8 cellular contexts compared by ENCODE assay signal in the genomic region with DNA sequence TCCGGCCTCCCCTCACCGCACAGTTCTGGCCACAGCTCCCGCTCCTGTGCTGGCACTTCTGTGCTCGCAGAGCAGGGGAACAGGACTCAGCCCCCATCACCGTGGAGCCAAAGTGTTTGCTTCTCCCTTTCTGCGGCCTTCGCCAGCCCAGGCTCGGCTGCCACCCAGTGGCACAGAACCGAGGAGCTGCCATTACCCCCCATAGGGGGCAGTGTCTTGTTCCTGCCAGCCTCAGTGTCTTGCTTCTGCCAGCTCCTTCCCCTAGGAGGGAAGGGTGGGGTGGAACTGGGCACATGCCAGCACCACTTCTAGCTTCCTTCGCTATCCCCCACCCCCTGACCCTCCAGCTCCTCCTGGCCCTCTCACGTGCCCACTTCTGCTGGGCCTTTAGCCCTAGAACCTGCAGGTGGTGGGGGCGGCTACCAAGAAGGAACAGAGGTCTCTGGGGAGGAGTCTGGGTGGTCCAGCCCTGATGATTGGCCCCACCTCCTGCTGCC. TPM values are rescaled to one million over a fixed set of nuclear protein-coding genes. Genes with fewer than 3 reads are reported as not detected.
A peak's percentile ranks its signal among the peaks of the same experiment; 100 is the strongest.
DNase-seq lines count a peak whose midpoint lies in the region; ATAC-seq and TF ChIP-seq lines count a peak whose summit lies in the region.

No MANE protein-coding gene starts in this region.

- no peak for TF ChIP-seq EP300 in upper lobe of left lung (IDR thresholded peaks at IDR 0.05)

- H3K4me1 ChIP-seq in left lung (peaks cover 7 to 50% of the 10 kb centered on the region in 2 donors), upper lobe of left lung (peaks cover 21 to 47% (median 24%) of the 10 kb centered on the region in 4 donors)

- DNase-seq in activated CD4-positive, alpha-beta T cell treated with anti-CD3 and anti-CD28 coated beads for 48 hours, result peak; percentile 43
- DNase-seq in activated CD4-positive, alpha-beta T cell treated with anti-CD3 and anti-CD28 coated beads, Interleukin-2, amount 50 U/mL, for 1 hour, result no peak
- DNase-seq in NCI-H1694 treated with DMSO at 0.1 percent for 48 hours (lab: John Stamatoyannopoulos, UW), result peak; percentile 9
- DNase-seq in cardiac fibroblast (ENCODE audit: low read depth in 2 of 2), result peak; percentile 35 to 50
- DNase-seq in left lung, result peak; percentile 68 to 76
- peak; percentile 74 for DNase-seq in upper lobe of left lung

- TF ChIP-seq POLR2A in upper lobe of left lung (IDR thresholded peaks at IDR 0.05), result no peak

- ATAC-seq in left lung (peak; percentile 73), upper lobe of left lung (ENCODE audit: low FRiP score in 2 of 2) (peak; percentile 49 to 78), GM18907 (IDR thresholded peaks at IDR 0.05; ENCODE audit: unreplicated experiment) (no peak), HG02642 (IDR thresholded peaks at IDR 0.05; ENCODE audit: poor library complexity, unreplicated experiment) (no peak)

- 30 to 46% methylated on average over 9 to 10 of the region's 12 CpGs for WGBS in upper lobe of left lung, 2 donors

- TF ChIP-seq CTCF in cardiac fibroblast (IDR thresholded peaks at IDR 0.05; ENCODE audit: low read depth, low read length) (peak; percentile 68), left lung (IDR thresholded peaks at IDR 0.05) (peak; percentile 63 to 65), upper lobe of left lung (IDR thresholded peaks at IDR 0.05) (peak; percentile 52 to 88 (median 72))

- no peak overlapping the region for H3K4me3 ChIP-seq in cardiac fibroblast (replicated peaks in 1 of 2; ENCODE audit: low read depth in 2 of 2, low read length in 2 of 2)
- H3K4me3 ChIP-seq in left lung, result no peak overlapping the region
- H3K4me3 ChIP-seq in upper lobe of left lung, result no peak overlapping the region

- intact Hi-C loops in left lung (cut with DNase I), result no loop called here

- no peaks in the 10 kb centered on the region for H3K27me3 ChIP-seq in left lung
- H3K27me3 ChIP-seq in upper lobe of left lung, result no peaks in the 10 kb centered on the region

- H3K27ac ChIP-seq in left lung, result peak overlapping the region; percentile 42 to 61
- peak overlapping the region in 3 of 4 donors; percentile 17 to 78 (median 73) for H3K27ac ChIP-seq in upper lobe of left lung

- H3K9me3 ChIP-seq in left lung (no peaks in the 10 kb centered on the region), upper lobe of left lung (no peaks in the 10 kb centered on the region)

- H3K36me3 ChIP-seq in left lung (peaks cover 0 to 97% of the 10 kb centered on the region in 2 donors), upper lobe of left lung (peaks cover 30 to 96% (median 85%) of the 10 kb centered on the region in 4 donors)

RNA-seq across cellular contexts. Expression of a gene that starts 0.6 kb away (rescaled TPM):
- 10 to 100 TPM; 14.8 to 21.2 TPM for total RNA-seq in left lung
- total RNA-seq in upper lobe of left lung, result 10 to 100 TPM; 17.4 to 26.2 (median 24.4) TPM

RNA-seq across cellular contexts. Expression of a gene that starts 6.3 kb away (rescaled TPM):
- total RNA-seq in left lung, result 10 to 100 TPM; 47.7 to 81.4 TPM
- total RNA-seq in upper lobe of left lung, result 100 to 1,000 TPM in 1 of 6 donors, 10 to 100 TPM in 5; 55.7 to 124 (median 85.4) TPM

RNA-seq across cellular contexts. Expression of a gene that starts 8.3 kb away (rescaled TPM):
- total RNA-seq in left lung, result 10 to 100 TPM; 10.9 to 16.9 TPM
- total RNA-seq in upper lobe of left lung, result 10 to 100 TPM in 4 of 6 donors, 1 to 10 TPM in 2; 4.6 to 20.8 (median 10.8) TPM

RNA-seq across cellular contexts. Expression of a gene that starts 14.5 kb away (rescaled TPM):
- total RNA-seq in left lung (10 to 100 TPM; 36.8 to 44.7 TPM), upper lobe of left lung (100 to 1,000 TPM in 1 of 6 donors, 10 to 100 TPM in 4, 1 to 10 TPM in 1; 9.1 to 147 (median 31.1) TPM)

RNA-seq across cellular contexts. Expression of a gene that starts 27.9 kb away (rescaled TPM):
- total RNA-seq in left lung, result 10 to 100 TPM; 29.5 to 36.7 TPM
- total RNA-seq in upper lobe of left lung, result 100 to 1,000 TPM in 1 of 6 donors, 10 to 100 TPM in 5; 36.5 to 135 (median 58.0) TPM

Comparison
In these comparisons a context has a peak if more than half of its experiments do, and no peak if none do; other contexts are left out.
1. ATAC-seq: peak in left lung (single experiment) and upper lobe of left lung (2 of 2); none in GM18907 (single experiment) and HG02642 (single experiment).
2. Peak in every context shown above with its lines, with median percentiles within 50 percentile points of each other: CTCF ChIP-seq.